In genomic region chr16:47142469-47143328, GRCh38 we compare ENCODE assay signal across 8 cellular contexts. TPM values are rescaled to one million over a fixed set of nuclear protein-coding genes. Genes with fewer than 3 reads are reported as not detected.
DNase-seq lines count a peak whose midpoint lies in the region; ATAC-seq and TF ChIP-seq lines count a peak whose summit lies in the region.

No MANE protein-coding gene starts in this region.

- peak overlapping the region; percentile 83 for H3K4me3 Mint-ChIP-seq in activated naive CD8-positive, alpha-beta T cell treated with anti-CD3 and anti-CD28 coated beads for 36 hours

- H3K4me3 ChIP-seq in AG04449 (ENCODE audit: low read depth, low read length) (peak overlapping the region; percentile 73), PC-9 (peak overlapping the region; percentile 75)

- H3F3A ChIP-seq in PC-9 (ENCODE audit: insufficient read depth, low read depth) = peaks cover 6% of the 10 kb centered on the region; the same call in 1 of the 2 replicates

- H3K36me3 ChIP-seq in PC-9 (ENCODE audit: low read depth) = no peaks in the 10 kb centered on the region

- no peaks in the 10 kb centered on the region for H3K9me3 Mint-ChIP-seq in activated naive CD8-positive, alpha-beta T cell treated with anti-CD3 and anti-CD28 coated beads for 36 hours

- peaks cover 50% of the 10 kb centered on the region for H3K27me3 Mint-ChIP-seq in activated naive CD8-positive, alpha-beta T cell treated with anti-CD3 and anti-CD28 coated beads for 36 hours

- DNase-seq in AG04449 (ENCODE audit: low read depth, low spot score) (no peak), PC-9 (no peak), left cardiac atrium (peak; percentile 23), pons (ENCODE audit: low spot score) (peak; percentile 49), NCI-H2029 (lab: John Stamatoyannopoulos, UW) (no peak)
- peak; percentile 37 for DNase-seq in activated naive CD8-positive, alpha-beta T cell treated with anti-CD3 and anti-CD28 coated beads for 36 hours

- H3K9me3 ChIP-seq in PC-9 (ENCODE audit: insufficient read depth, low read depth) = no peaks in the 10 kb centered on the region

- no peaks in the 10 kb centered on the region for H3K27me3 ChIP-seq in PC-9 (ENCODE audit: insufficient read depth, low read depth)

- H3K27ac Mint-ChIP-seq in activated naive CD8-positive, alpha-beta T cell treated with anti-CD3 and anti-CD28 coated beads for 36 hours = no peak overlapping the region

- peak overlapping the region; percentile 92 for H3K4me2 ChIP-seq in PC-9

- H4K20me1 ChIP-seq in PC-9 (ENCODE audit: insufficient read depth) = no peaks in the 10 kb centered on the region

- BruUV-seq in PC-9 (replicated peaks; lab: Mats Ljungman, UMichigan) = no TSS peak

- CTCF ChIA-PET in AG04449 (lab: Yijun Ruan, JAX) = interaction anchor here (0.7 to 6.9 kb wide), 70 partner anchors 8 to 1213 kb away, joined by 3 to 322 read pairs (median 5); partner anchors contain the start of genes ABCC12, ITFG1 and PHKB
- CTCF ChIA-PET in PC-9 (lab: Charles Lee) = interaction anchor here (0.6 to 2.1 kb wide), 5 partner anchors 113 to 1023 kb away, joined by 3 to 11 read pairs (median 6); no protein-coding TSS in a partner anchor

- intact Hi-C loops in PC-9 (cut with micrococcal nuclease; ENCODE audit: unreplicated experiment) = loop anchor here (1.0 to 5.0 kb wide), 7 partner anchors 106 to 1480 kb away; partner anchors contain the start of genes DNAJA2, ITFG1 and PHKB
- intact Hi-C loops in left cardiac atrium (cut with DNase I) = loop anchor here (10.0 kb wide), 2 partner anchors 912 to 1012 kb away; partner anchors contain the start of gene ABCC12 (in 1 of the 2)

- peaks cover 49% of the 10 kb centered on the region for H3K79me2 ChIP-seq in PC-9 (ENCODE audit: low read depth)

- POLR2A ChIA-PET in AG04449 (lab: Yijun Ruan, JAX) = interaction anchor here (0.5 to 1.6 kb wide), 4 partner anchors 17 to 1108 kb away, joined by 3 to 7 read pairs (median 4); partner anchors contain the start of genes ITFG1 and PHKB
- POLR2A ChIA-PET in PC-9 (lab: Charles Lee; ENCODE audit: unreplicated experiment) = interaction anchor here (0.6 kb wide), 1 partner anchor 303 kb away, joined by 3 read pairs; no protein-coding TSS in a partner anchor

- H2AFZ ChIP-seq in PC-9 = peak overlapping the region; percentile 79

- H3K4me1 Mint-ChIP-seq in activated naive CD8-positive, alpha-beta T cell treated with anti-CD3 and anti-CD28 coated beads for 36 hours = peaks cover 21% of the 10 kb centered on the region

- no peaks in the 10 kb centered on the region for H3K9me2 ChIP-seq in PC-9 (ENCODE audit: insufficient read depth)

- H3K36me3 Mint-ChIP-seq in activated naive CD8-positive, alpha-beta T cell treated with anti-CD3 and anti-CD28 coated beads for 36 hours = peaks cover 5% of the 10 kb centered on the region

- no peak for TF ChIP-seq CTCF in AG04449 (IDR thresholded peaks at IDR 0.05; ENCODE audit: insufficient read depth, low read length, missing control alignments)
- no peak for TF ChIP-seq CTCF in PC-9 (conservative IDR thresholded peaks at IDR 0.05)

- peak overlapping the region; percentile 17; the same call in 1 of the 2 replicates for H3K27ac ChIP-seq in PC-9

- ATAC-seq in GM18867 (IDR thresholded peaks at IDR 0.05; ENCODE audit: unreplicated experiment) (peak; percentile 25), HG03108 (IDR thresholded peaks at IDR 0.05; ENCODE audit: unreplicated experiment) (peak; percentile 18), left cardiac atrium (peak; percentile 25 to 50)

- H3K4me1 ChIP-seq in PC-9 (replicated peaks; ENCODE audit: insufficient read depth) = peaks cover 19% of the 10 kb centered on the region

RNA-seq across cellular contexts. Expression of gene NETO2, which starts 1.0 kb away (rescaled TPM):
- total RNA-seq in PC-9 (2021) (41.2 and 54.4 TPM in 2 replicates), left cardiac atrium (1 to 10 TPM; 2.5 to 2.6 TPM)
- 1 to 10 TPM; 5.0 to 6.2 TPM for total RNA-seq in activated naive CD8-positive, alpha-beta T cell treated with anti-CD3 and anti-CD28 coated beads for 36 hours

Comparison
In these comparisons a context has a peak if more than half of its experiments do, and no peak if none do; other contexts are left out.
1. DNase-seq: peak in activated naive CD8-positive, alpha-beta T cell treated with anti-CD3 and anti-CD28 coated beads for 36 hours (single experiment), left cardiac atrium (single experiment) and pons (single experiment); none in AG04449 (single experiment), PC-9 (0 of 2) and NCI-H2029 (single experiment).
2. Peak in every context shown above with its lines, with median percentiles within 50 percentile points of each other: ATAC-seq.